ENCODE assay signal across 12 cellular contexts in genomic region chr15:78302579-78302978, GRCh38.
DNase-seq lines count a peak whose midpoint lies in the region; ATAC-seq and TF ChIP-seq lines count a peak whose summit lies in the region.
"Had no signal": no experiment of that assay in that cellular context is flagged by ENCODE, and none has a peak within 500 bp of the region (broad histone marks: within the 10 kb centered on the region; RNA-seq: fewer than 3 reads in every experiment).

No MANE protein-coding gene starts in this region.

- H3K4me1 ChIP-seq in OCI-LY3 (ENCODE audit: low read length): peaks cover 32% of the 10 kb centered on the region

- no peaks in the 10 kb centered on the region for H3K9me3 Mint-ChIP-seq in activated naive CD4-positive, alpha-beta T cell treated with anti-CD3 and anti-CD28 coated beads, Interleukin-2, amount 50 U/mL, for 24 hours
- H3K9me3 Mint-ChIP-seq in activated naive CD4-positive, alpha-beta T cell treated with anti-CD3 and anti-CD28 coated beads, Interleukin-2, amount 10 ng/mL, durations not matched to agents 7 days and 5 days: no peaks in the 10 kb centered on the region

- H3K27me3 ChIP-seq in OCI-LY3 (ENCODE audit: low read depth, low read length): no peaks in the 10 kb centered on the region

- H3K27ac Mint-ChIP-seq in activated naive CD4-positive, alpha-beta T cell treated with anti-CD3 and anti-CD28 coated beads, Interleukin-2, amount 50 U/mL, for 24 hours: peak overlapping the region; percentile 53
- no peak overlapping the region for H3K27ac Mint-ChIP-seq in activated naive CD4-positive, alpha-beta T cell treated with anti-CD3 and anti-CD28 coated beads, Interleukin-2, amount 10 ng/mL, durations not matched to agents 7 days and 5 days

- no peaks in the 10 kb centered on the region for H3K9me3 ChIP-seq in OCI-LY3 (ENCODE audit: insufficient read depth, low read length)

- H2AFZ ChIP-seq in OCI-LY3 (ENCODE audit: low read depth, low read length): no peak overlapping the region

- no peaks in the 10 kb centered on the region for H3K27me3 Mint-ChIP-seq in activated naive CD4-positive, alpha-beta T cell treated with anti-CD3 and anti-CD28 coated beads, Interleukin-2, amount 50 U/mL, for 24 hours
- H3K27me3 Mint-ChIP-seq in activated naive CD4-positive, alpha-beta T cell treated with anti-CD3 and anti-CD28 coated beads, Interleukin-2, amount 10 ng/mL, durations not matched to agents 7 days and 5 days: peaks cover 37% of the 10 kb centered on the region

- H3K27ac ChIP-seq in OCI-LY3 (ENCODE audit: low read length): no peak overlapping the region

- H3K36me3 ChIP-seq in OCI-LY3 (replicated peaks; ENCODE audit: low read depth, low read length): no peaks in the 10 kb centered on the region

- H3K4me2 ChIP-seq in OCI-LY3 (ENCODE audit: low read length): peak overlapping the region; percentile 33

- TF ChIP-seq CTCF in OCI-LY3 (IDR thresholded peaks at IDR 0.05; ENCODE audit: low read depth, low read length): no peak

- H3K36me3 Mint-ChIP-seq in activated naive CD4-positive, alpha-beta T cell treated with anti-CD3 and anti-CD28 coated beads, Interleukin-2, amount 50 U/mL, for 24 hours: no peaks in the 10 kb centered on the region
- peaks cover 4% of the 10 kb centered on the region for H3K36me3 Mint-ChIP-seq in activated naive CD4-positive, alpha-beta T cell treated with anti-CD3 and anti-CD28 coated beads, Interleukin-2, amount 10 ng/mL, durations not matched to agents 7 days and 5 days

- no peak for DNase-seq in activated naive CD4-positive, alpha-beta T cell treated with anti-CD3 and anti-CD28 coated beads, Interleukin-2, amount 10 ng/mL, durations not matched to agents 7 days and 5 days
- DNase-seq in dedifferentiated amniotic fluid mesenchymal stem cell (ENCODE audit: extremely low spot score) (peak; percentile 52), stromal cell of bone marrow (ENCODE audit: low read depth) (peak; percentile 80), NCI-H2029 (lab: John Stamatoyannopoulos, UW) (no peak)
- DNase-seq: C1 segment of cervical spinal cord, NCI-H1436 treated with DMSO at 0.1 percent for 48 hours, nucleus accumbens, SHP77 treated with DMSO at 0.1 percent for 48 hours had no signal

- ATAC-seq in HG03159 (IDR thresholded peaks at IDR 0.05; ENCODE audit: unreplicated experiment): no peak
- no peak for ATAC-seq in HG03039 (IDR thresholded peaks at IDR 0.05; ENCODE audit: unreplicated experiment)

- peaks cover 18% of the 10 kb centered on the region for H3K79me2 ChIP-seq in OCI-LY3 (ENCODE audit: low read length)

- H4K20me1 ChIP-seq in OCI-LY3 (ENCODE audit: insufficient read depth, low read length): no peaks in the 10 kb centered on the region

- H3K9ac ChIP-seq in OCI-LY3 (ENCODE audit: low read length): no peak overlapping the region; the same call in 1 of the 2 replicates

- H3K4me3 ChIP-seq in OCI-LY3 (ENCODE audit: low read length): no peak overlapping the region

- CTCF ChIA-PET in activated naive CD4-positive, alpha-beta T cell treated with anti-CD3 and anti-CD28 coated beads, Interleukin-2, amount 10 ng/mL, durations not matched to agents 7 days and 5 days (lab: Charles Lee): no interaction called here

- H3K4me1 Mint-ChIP-seq in activated naive CD4-positive, alpha-beta T cell treated with anti-CD3 and anti-CD28 coated beads, Interleukin-2, amount 50 U/mL, for 24 hours: peaks cover 22% of the 10 kb centered on the region
- peaks cover 27% of the 10 kb centered on the region for H3K4me1 Mint-ChIP-seq in activated naive CD4-positive, alpha-beta T cell treated with anti-CD3 and anti-CD28 coated beads, Interleukin-2, amount 10 ng/mL, durations not matched to agents 7 days and 5 days

- no peak overlapping the region for H3K4me3 Mint-ChIP-seq in activated naive CD4-positive, alpha-beta T cell treated with anti-CD3 and anti-CD28 coated beads, Interleukin-2, amount 50 U/mL, for 24 hours
- H3K4me3 Mint-ChIP-seq in activated naive CD4-positive, alpha-beta T cell treated with anti-CD3 and anti-CD28 coated beads, Interleukin-2, amount 10 ng/mL, durations not matched to agents 7 days and 5 days: no peak overlapping the region

Comparison
In these comparisons a context has a peak if more than half of its experiments do, and no peak if none do; other contexts are left out.
1. DNase-seq: peak in dedifferentiated amniotic fluid mesenchymal stem cell (single experiment) and stromal cell of bone marrow (single experiment); none in activated naive CD4-positive, alpha-beta T cell treated with anti-CD3 and anti-CD28 coated beads, Interleukin-2, amount 10 ng/mL, durations not matched to agents 7 days and 5 days (single experiment) and NCI-H2029 (single experiment).